ENCODE assay signal across 15 cellular contexts in genomic region chr5:173907686-173908371, GRCh38. TPM values are rescaled to one million over a fixed set of nuclear protein-coding genes. Genes with fewer than 3 reads are reported as not detected.
DNase-seq lines count a peak whose midpoint lies in the region; ATAC-seq and TF ChIP-seq lines count a peak whose summit lies in the region.
"Had no signal": no experiment of that assay in that cellular context is flagged by ENCODE, and none has a peak within 500 bp of the region (broad histone marks: within the 10 kb centered on the region; RNA-seq: fewer than 3 reads in every experiment).

No MANE protein-coding gene starts in this region.

- H3K79me2 ChIP-seq in GM23338 (replicated peaks; ENCODE audit: insufficient read depth) (no peaks in the 10 kb centered on the region; the same call in 1 of the 2 replicates), neural progenitor cell (ENCODE audit: low read depth) (no peaks in the 10 kb centered on the region)

- POLR2A ChIA-PET in CD8-positive, alpha-beta memory T cell (lab: Charles Lee) = no interaction called here

- no peaks in the 10 kb centered on the region for H3K9me3 Mint-ChIP-seq in GM23338
- no peaks in the 10 kb centered on the region for H3K9me3 Mint-ChIP-seq in stimulated activated memory B cell treated with anti-CD40 and anti-IgM and Interleukin-4, amounts not matched to agents 10 μg/mL and 1 μg/mL and 100 μg/mL, for 72 hours
- H3K9me3 Mint-ChIP-seq in CD8-positive, alpha-beta memory T cell = no peaks in the 10 kb centered on the region
- H3K9me3 Mint-ChIP-seq in neural progenitor cell = no peaks in the 10 kb centered on the region
- H3K9me3 Mint-ChIP-seq: activated CD4-positive, alpha-beta memory T cell treated with anti-CD3 and anti-CD28 coated beads, Interleukin-2, amount 10 ng/mL, durations not matched to agents 7 days and 5 days; stimulated activated naive CD8-positive, alpha-beta T cell treated with anti-CD3 and anti-CD28 coated beads, Interleukin-15, amount 100 ng/mL, for 72 hours had no signal

- TF ChIP-seq CTCF in GM23338 (conservative IDR thresholded peaks at IDR 0.05; ENCODE audit: low read depth in 2 of 2) = no peak
- TF ChIP-seq CTCF in VCaP (conservative IDR thresholded peaks at IDR 0.05) = no peak
- no peak for TF ChIP-seq CTCF in heart right ventricle (IDR thresholded peaks at IDR 0.05)
- TF ChIP-seq CTCF in neural progenitor cell (IDR thresholded peaks at IDR 0.05) = no peak

- H3K27me3 Mint-ChIP-seq in GM23338 (ENCODE audit: insufficient read depth, low read depth, poor library complexity) (peaks cover 3% of the 10 kb centered on the region), neural progenitor cell (ENCODE audit: insufficient read depth, low read depth) (no peaks in the 10 kb centered on the region)
- no peaks in the 10 kb centered on the region for H3K27me3 Mint-ChIP-seq in stimulated activated memory B cell treated with anti-CD40 and anti-IgM and Interleukin-4, amounts not matched to agents 10 μg/mL and 1 μg/mL and 100 μg/mL, for 72 hours
- H3K27me3 Mint-ChIP-seq in CD8-positive, alpha-beta memory T cell = no peaks in the 10 kb centered on the region
- H3K27me3 Mint-ChIP-seq: activated CD4-positive, alpha-beta memory T cell treated with anti-CD3 and anti-CD28 coated beads, Interleukin-2, amount 10 ng/mL, durations not matched to agents 7 days and 5 days; stimulated activated naive CD8-positive, alpha-beta T cell treated with anti-CD3 and anti-CD28 coated beads, Interleukin-15, amount 100 ng/mL, for 72 hours had no signal

- no peak overlapping the region for H3K27ac ChIP-seq in GM23338 (ENCODE audit: low read depth)
- H3K27ac ChIP-seq in VCaP = peak overlapping the region; percentile 38; the same call in 1 of the 2 replicates
- H3K27ac ChIP-seq in heart right ventricle = peak overlapping the region in 8 of 10 donors; percentile 3 to 81 (median 69)
- H3K27ac ChIP-seq in CD8-positive, alpha-beta memory T cell (ENCODE audit: low read depth, low read length) = no peak overlapping the region
- H3K27ac ChIP-seq in neural progenitor cell = no peak overlapping the region
- H3K27ac ChIP-seq: RWPE1 had no signal

- no peaks in the 10 kb centered on the region for H3K27me3 ChIP-seq in GM23338 (ENCODE audit: insufficient read depth)
- no peaks in the 10 kb centered on the region for H3K27me3 ChIP-seq in heart right ventricle
- no peaks in the 10 kb centered on the region for H3K27me3 ChIP-seq in CD8-positive, alpha-beta memory T cell (ENCODE audit: insufficient read depth, low read length, poor library complexity, severe bottlenecking)
- no peaks in the 10 kb centered on the region for H3K27me3 ChIP-seq in neural progenitor cell

- H3K4me1 ChIP-seq in GM23338 (ENCODE audit: insufficient read depth) (peaks cover 31% of the 10 kb centered on the region), heart right ventricle (peaks cover 3 to 98% (median 78%) of the 10 kb centered on the region in 9 donors), neural progenitor cell (peaks cover 8% of the 10 kb centered on the region)
- H3K4me1 ChIP-seq in CD8-positive, alpha-beta memory T cell (ENCODE audit: insufficient read depth, low read length) = peaks cover 6% of the 10 kb centered on the region

- intact Hi-C loops in heart right ventricle (cut with DNase I) = loop anchor here in 2 of 10 donors (5.0 to 10.0 kb wide), 2 partner anchors 47 to 64 kb away; no protein-coding TSS in a partner anchor

- H3K4me2 ChIP-seq in GM23338 (no peak overlapping the region), neural progenitor cell (no peak overlapping the region)

- H3K4me3 ChIP-seq in GM23338 (no peak overlapping the region), heart right ventricle (peak overlapping the region in 1 of 10 donors; percentile 6), neural progenitor cell (no peak overlapping the region)
- no peak overlapping the region for H3K4me3 ChIP-seq in CD8-positive, alpha-beta memory T cell (ENCODE audit: low read length)

- H3F3A ChIP-seq in GM23338 (replicated peaks; ENCODE audit: low read depth) (no peaks in the 10 kb centered on the region), neural progenitor cell (ENCODE audit: low read depth) (no peaks in the 10 kb centered on the region)

- H2AFZ ChIP-seq in GM23338 (no peak overlapping the region), neural progenitor cell (replicated peaks) (no peak overlapping the region)

- H3K4me1 Mint-ChIP-seq in GM23338 (peaks cover 43% of the 10 kb centered on the region), neural progenitor cell (peaks cover 10% of the 10 kb centered on the region)
- H3K4me1 Mint-ChIP-seq in stimulated activated memory B cell treated with anti-CD40 and anti-IgM and Interleukin-4, amounts not matched to agents 10 μg/mL and 1 μg/mL and 100 μg/mL, for 72 hours = peaks cover 30% of the 10 kb centered on the region
- H3K4me1 Mint-ChIP-seq in CD8-positive, alpha-beta memory T cell = peaks cover 20 to 53% (median 51%) of the 10 kb centered on the region in 3 donors

- DNase-seq in GM23338 (ENCODE audit: low spot score) (no peak), heart right ventricle (no peak), NCI-H2227 (lab: John Stamatoyannopoulos, UW; ENCODE audit: unreplicated experiment) (no peak), neural progenitor cell (ENCODE audit: low spot score) (no peak)
- DNase-seq in CD8-positive, alpha-beta memory T cell = no peak
- DNase-seq: activated CD4-positive, alpha-beta memory T cell treated with anti-CD3 and anti-CD28 coated beads, Interleukin-2, amount 10 ng/mL, durations not matched to agents 7 days and 5 days; DMS79 treated with DMSO at 0.1 percent for 48 hours; HCEC 1CT; midbrain; NCI-H146; stimulated activated naive CD8-positive, alpha-beta T cell treated with anti-CD3 and anti-CD28 coated beads, Interleukin-15, amount 100 ng/mL, for 72 hours had no signal

- 40 to 46% methylated on average over 3 of the region's 3 CpGs for WGBS in heart right ventricle, 2 donors

- H3K9me2 ChIP-seq in GM23338 (ENCODE audit: insufficient read depth) = no peaks in the 10 kb centered on the region

- ATAC-seq in GM23338 (no peak), heart right ventricle (peak in 6 of 8 donors; percentile 38 to 68 (median 54)), HG03342 (IDR thresholded peaks at IDR 0.05; ENCODE audit: unreplicated experiment) (no peak)
- ATAC-seq in stimulated activated memory B cell treated with anti-CD40 and anti-IgM and Interleukin-4, amounts not matched to agents 10 μg/mL and 1 μg/mL and 100 μg/mL, for 72 hours = no peak
- ATAC-seq: stimulated activated naive CD8-positive, alpha-beta T cell treated with anti-CD3 and anti-CD28 coated beads, Interleukin-15, amount 100 ng/mL, for 72 hours had no signal

- H3K36me3 Mint-ChIP-seq in GM23338 (ENCODE audit: low read depth) (peaks cover 7% of the 10 kb centered on the region; the same call in 1 of the 3 replicates), neural progenitor cell (no peaks in the 10 kb centered on the region)
- peaks cover 19% of the 10 kb centered on the region for H3K36me3 Mint-ChIP-seq in stimulated activated memory B cell treated with anti-CD40 and anti-IgM and Interleukin-4, amounts not matched to agents 10 μg/mL and 1 μg/mL and 100 μg/mL, for 72 hours
- H3K36me3 Mint-ChIP-seq in CD8-positive, alpha-beta memory T cell = peaks cover 0 to 22% (median 8%) of the 10 kb centered on the region in 3 donors

- H3K9me3 ChIP-seq in heart right ventricle = no peaks in the 10 kb centered on the region
- no peaks in the 10 kb centered on the region for H3K9me3 ChIP-seq in CD8-positive, alpha-beta memory T cell (ENCODE audit: low read length)
- no peaks in the 10 kb centered on the region for H3K9me3 ChIP-seq in neural progenitor cell (ENCODE audit: low read depth)

- no peaks in the 10 kb centered on the region for H3K36me3 ChIP-seq in GM23338 (ENCODE audit: insufficient read depth)
- H3K36me3 ChIP-seq in heart right ventricle = peaks cover 0 to 34% (median 0%) of the 10 kb centered on the region in 9 donors
- H3K36me3 ChIP-seq in CD8-positive, alpha-beta memory T cell (ENCODE audit: insufficient read depth, low read length) = no peaks in the 10 kb centered on the region
- no peaks in the 10 kb centered on the region for H3K36me3 ChIP-seq in neural progenitor cell

- H3K27ac Mint-ChIP-seq in GM23338 (peak overlapping the region; percentile 65; the same call in 1 of the 2 replicates), neural progenitor cell (no peak overlapping the region)
- peak overlapping the region; percentile 27 for H3K27ac Mint-ChIP-seq in stimulated activated memory B cell treated with anti-CD40 and anti-IgM and Interleukin-4, amounts not matched to agents 10 μg/mL and 1 μg/mL and 100 μg/mL, for 72 hours
- H3K27ac Mint-ChIP-seq in CD8-positive, alpha-beta memory T cell = peak overlapping the region in 2 of 8 donors; percentile 37 to 43
- H3K27ac Mint-ChIP-seq: activated CD4-positive, alpha-beta memory T cell treated with anti-CD3 and anti-CD28 coated beads, Interleukin-2, amount 10 ng/mL, durations not matched to agents 7 days and 5 days; stimulated activated naive CD8-positive, alpha-beta T cell treated with anti-CD3 and anti-CD28 coated beads, Interleukin-15, amount 100 ng/mL, for 72 hours had no signal

- H4K20me1 ChIP-seq in GM23338 (replicated peaks; ENCODE audit: insufficient read depth) (no peaks in the 10 kb centered on the region), neural progenitor cell (ENCODE audit: low read depth) (no peaks in the 10 kb centered on the region)

- H3K4me3 Mint-ChIP-seq in GM23338 (no peak overlapping the region), neural progenitor cell (no peak overlapping the region)
- no peak overlapping the region for H3K4me3 Mint-ChIP-seq in stimulated activated memory B cell treated with anti-CD40 and anti-IgM and Interleukin-4, amounts not matched to agents 10 μg/mL and 1 μg/mL and 100 μg/mL, for 72 hours
- H3K4me3 Mint-ChIP-seq in CD8-positive, alpha-beta memory T cell = no peak overlapping the region
- H3K4me3 Mint-ChIP-seq: activated CD4-positive, alpha-beta memory T cell treated with anti-CD3 and anti-CD28 coated beads, Interleukin-2, amount 10 ng/mL, durations not matched to agents 7 days and 5 days; stimulated activated naive CD8-positive, alpha-beta T cell treated with anti-CD3 and anti-CD28 coated beads, Interleukin-15, amount 100 ng/mL, for 72 hours had no signal

- CTCF ChIA-PET in CD8-positive, alpha-beta memory T cell (lab: Charles Lee) = no interaction called here

- no peak overlapping the region for H3K9ac ChIP-seq in neural progenitor cell

TF ChIP-seq in GM23338, 12 proteins besides CTCF, POLR2A, EP300 and RAD21 (continues in another document):
- TF ChIP-seq ZNF114 (CRISPR knock-in tag; IDR thresholded peaks at IDR 0.05) = no peak
- no peak for TF ChIP-seq STAT1 (IDR thresholded peaks at IDR 0.05; ENCODE audit: unreplicated experiment)

RNA-seq across cellular contexts. Expression of gene CPEB4, which starts 19.7 kb away (rescaled TPM):
- 7.3 and 10.2 TPM in 2 replicates for total RNA-seq in GM23338 (2014; rRNA removed; shearing (Covaris generic))
- polyA plus RNA-seq in GM23338 (2016; fragmentation: Nextera tagmentation; extraction: Ambion mirVana) = 4.7 and 5.9 TPM in 2 replicates
- total RNA-seq in heart right ventricle = 100 to 1,000 TPM; 116 to 279 (median 187) TPM
- 10 to 100 TPM; 29.4 to 35.4 TPM for polyA plus RNA-seq in heart right ventricle
- total RNA-seq in CD8-positive, alpha-beta memory T cell = 10 to 100 TPM; 17.2 to 18.7 TPM
- polyA plus RNA-seq in CD8-positive, alpha-beta memory T cell = 4.4 TPM
- 8.7 and 12.5 TPM in 2 replicates for total RNA-seq in neural progenitor cell (ENCODE audit: low replicate concordance)

Comparison
In these comparisons a context has a peak if more than half of its experiments do, and no peak if none do; other contexts are left out.
1. ATAC-seq: peak in heart right ventricle (6 of 8); none in GM23338 (single experiment), stimulated activated memory B cell treated with anti-CD40 and anti-IgM and Interleukin-4, amounts not matched to agents 10 μg/mL and 1 μg/mL and 100 μg/mL, for 72 hours (single experiment) and HG03342 (single experiment).
2. H3K27ac ChIP-seq: peak in VCaP (single experiment) and heart right ventricle (8 of 10); none in GM23338 (single experiment), CD8-positive, alpha-beta memory T cell (single experiment) and neural progenitor cell (single experiment).